ENCODE assay signal across 22 cellular contexts in genomic region chr11:76639621-76640020, GRCh38. TPM values are rescaled to one million over a fixed set of nuclear protein-coding genes. Genes with fewer than 3 reads are reported as not detected.
A peak's percentile ranks its signal among the peaks of the same experiment; 100 is the strongest.
DNase-seq lines count a peak whose midpoint lies in the region; ATAC-seq and TF ChIP-seq lines count a peak whose summit lies in the region.
"Had no signal": no experiment of that assay in that cellular context is flagged by ENCODE, and none has a peak within 500 bp of the region (broad histone marks: within the 10 kb centered on the region; RNA-seq: fewer than 3 reads in every experiment).

No MANE protein-coding gene starts in this region.

- H3K27ac ChIP-seq in colonic mucosa (no peak overlapping the region), Karpas-422 (ENCODE audit: low read length) (no peak overlapping the region)
- H3K27ac ChIP-seq: KMS-11, SK-N-MC had no signal

- H3K27me3 ChIP-seq in colonic mucosa (no peaks in the 10 kb centered on the region), Karpas-422 (ENCODE audit: low read length) (no peaks in the 10 kb centered on the region)

- H3K9me3 Mint-ChIP-seq in memory B cell: no peaks in the 10 kb centered on the region
- H3K9me3 Mint-ChIP-seq: CD4-positive, alpha-beta memory T cell; GM23338 had no signal

- H3K4me2 ChIP-seq in Karpas-422 (ENCODE audit: low read depth, low read length, poor library complexity, severe bottlenecking): no peak overlapping the region
- H3K4me2 ChIP-seq: GM23338, KMS-11 had no signal

- H4K20me1 ChIP-seq in Karpas-422 (ENCODE audit: insufficient read depth, low read depth, low read length): no peaks in the 10 kb centered on the region

- H3K36me3 Mint-ChIP-seq in memory B cell: no peaks in the 10 kb centered on the region
- H3K36me3 Mint-ChIP-seq: CD4-positive, alpha-beta memory T cell had no signal

- ATAC-seq in memory B cell (ENCODE audit: low read depth) (no peak), GM18909 (IDR thresholded peaks at IDR 0.05; ENCODE audit: poor library complexity, unreplicated experiment) (no peak), HG02981 (IDR thresholded peaks at IDR 0.05; ENCODE audit: unreplicated experiment) (no peak)
- ATAC-seq: PC-3 had no signal

- H3K9me3 ChIP-seq in colonic mucosa (no peaks in the 10 kb centered on the region), Karpas-422 (ENCODE audit: low read length) (no peaks in the 10 kb centered on the region)
- H3K9me3 ChIP-seq: Caco-2, HAP-1 had no signal

- no peak overlapping the region for H3K4me3 Mint-ChIP-seq in memory B cell
- H3K4me3 Mint-ChIP-seq: CD4-positive, alpha-beta memory T cell; GM23338 had no signal

- H3K4me1 Mint-ChIP-seq in memory B cell: peaks cover 44% of the 10 kb centered on the region
- H3K4me1 Mint-ChIP-seq: CD4-positive, alpha-beta memory T cell had no signal

- TF ChIP-seq CTCF in colonic mucosa (IDR thresholded peaks at IDR 0.05): no peak

- intact Hi-C loops in colonic mucosa (cut with DNase I): no loop called here

- H2AFZ ChIP-seq in Karpas-422 (ENCODE audit: low read length): no peak overlapping the region
- H2AFZ ChIP-seq: GM23338 had no signal

- H3K79me2 ChIP-seq in Karpas-422 (ENCODE audit: low read length): no peaks in the 10 kb centered on the region

- no peaks in the 10 kb centered on the region for H3K36me3 ChIP-seq in colonic mucosa
- no peaks in the 10 kb centered on the region for H3K36me3 ChIP-seq in Karpas-422 (ENCODE audit: insufficient read depth, low read length)
- H3K36me3 ChIP-seq: HAP-1 had no signal

- peaks cover 18% of the 10 kb centered on the region for H3K27me3 Mint-ChIP-seq in memory B cell

- H3K27ac Mint-ChIP-seq in memory B cell: peak overlapping the region; percentile 94
- H3K27ac Mint-ChIP-seq: CD4-positive, alpha-beta memory T cell; GM23338 had no signal

- DNase-seq in D341Med (ENCODE audit: low spot score): peak; percentile 5
- peak; percentile 10 for DNase-seq in colonic mucosa
- no peak for DNase-seq in memory B cell (ENCODE audit: low spot score in 2 of 2)
- peak; percentile 14 for DNase-seq in stimulated activated CD8-positive, alpha-beta memory T cell treated with anti-CD3 and anti-CD28 coated beads, Interleukin-4, amount 100 ng/mL, for 48 hours
- DNase-seq in Karpas-422: no peak
- DNase-seq: Caco-2; CD4-positive, alpha-beta memory T cell; IMR-90; NCI-H1105 treated with DMSO at 0.1 percent for 48 hours; NCI-H1694 treated with DMSO at 0.1 percent for 48 hours; NCI-H446 treated with DMSO at 0.1 percent for 48 hours; NCI-H526 treated with DMSO at 0.1 percent for 48 hours; PC-3; RPMI8226; SHP77 treated with DMSO at 0.1 percent for 48 hours had no signal

- H3K9ac ChIP-seq in colonic mucosa (ENCODE audit: low read depth in 2 of 2, low read length in 2 of 2) (no peak overlapping the region), Karpas-422 (ENCODE audit: low read length) (no peak overlapping the region)
- H3K9ac ChIP-seq: KMS-11 had no signal

- H3K4me3 ChIP-seq in colonic mucosa (no peak overlapping the region), Karpas-422 (ENCODE audit: low read length) (no peak overlapping the region)
- H3K4me3 ChIP-seq: GM23338, HAP-1, SK-N-MC had no signal

- H3K9me2 ChIP-seq in Karpas-422 (replicated peaks; ENCODE audit: insufficient read depth, low read length): no peaks in the 10 kb centered on the region

- H3K4me1 ChIP-seq in colonic mucosa (no peaks in the 10 kb centered on the region), Karpas-422 (ENCODE audit: low read length) (peaks cover 54% of the 10 kb centered on the region)
- H3K4me1 ChIP-seq: Caco-2, HAP-1 had no signal

RNA-seq across cellular contexts. Expression of gene LRRC32, which starts 30.9 kb away (rescaled TPM):
- total RNA-seq in colonic mucosa: 10 to 100 TPM in 1 of 2 donors, 1 to 10 TPM in 1; 5.9 to 26.8 TPM
- 43.5 and 58.4 TPM in 2 replicates for total RNA-seq in Karpas-422 (2014; rRNA removed; shearing (Covaris generic); ENCODE audit: low replicate concordance)
- total RNA-seq: A673, PC-3 had no signal

Comparison
In these comparisons a context has a peak if more than half of its experiments do, and no peak if none do; other contexts are left out.
1. DNase-seq: peak in D341Med (single experiment), colonic mucosa (single experiment) and stimulated activated CD8-positive, alpha-beta memory T cell treated with anti-CD3 and anti-CD28 coated beads, Interleukin-4, amount 100 ng/mL, for 48 hours (single experiment); none in memory B cell (0 of 2) and Karpas-422 (single experiment).